ENCODE assay signal across 8 cellular contexts in genomic region chr1:150464422-150464826, GRCh38. TPM values are rescaled to one million over a fixed set of nuclear protein-coding genes. Genes with fewer than 3 reads are reported as not detected.
DNase-seq lines count a peak whose midpoint lies in the region; ATAC-seq and TF ChIP-seq lines count a peak whose summit lies in the region.

No MANE protein-coding gene starts in this region.

- in situ Hi-C loops in transverse colon (cut with MboI; ENCODE audit: low pct_ligation_motif_present in 1 of 4, low pct_unique_long_range_greater_than_20kb in 1 of 4, low sequenced_read_pairs in 3 of 4) = loop anchor here in 2 of 4 donors (10.0 kb wide), 1 partner anchor 70 kb away; no protein-coding TSS in a partner anchor

- no peak for ATAC-seq in GM19035 (IDR thresholded peaks at IDR 0.05; ENCODE audit: unreplicated experiment)

- H3K79me2 ChIP-seq in Karpas-422 (ENCODE audit: low read length) = peaks cover 4% of the 10 kb centered on the region; the same call in 1 of the 2 replicates

- no peaks in the 10 kb centered on the region for H3K27me3 ChIP-seq in Karpas-422 (ENCODE audit: low read length)
- H3K27me3 ChIP-seq in ovary = no peaks in the 10 kb centered on the region
- H3K27me3 ChIP-seq in transverse colon = no peaks in the 10 kb centered on the region

- H4K20me1 ChIP-seq in Karpas-422 (ENCODE audit: insufficient read depth, low read depth, low read length) = no peaks in the 10 kb centered on the region

- DNase-seq in DMS 273 (lab: John Stamatoyannopoulos, UW; ENCODE audit: unreplicated experiment) (peak; percentile 100), Karpas-422 (peak; percentile 86), RPMI7951 (ENCODE audit: low read depth) (peak; percentile 35), activated T-helper 1 cell treated with Interleukin-2 at 50 U/mL for 16 hours (ENCODE audit: low read depth) (peak; percentile 31), fibroblast of the conjunctiva (ENCODE audit: low read depth) (peak; percentile 50), ovary (peak; percentile 38 to 66 (median 54)), transverse colon (peak; percentile 65)

- no peaks in the 10 kb centered on the region for H3K9me2 ChIP-seq in Karpas-422 (replicated peaks; ENCODE audit: insufficient read depth, low read length)

- intact Hi-C loops in ovary (cut with DNase I) = loop anchor here in 1 of 4 donors (10.0 kb wide), 1 partner anchor 70 kb away; no protein-coding TSS in a partner anchor
- intact Hi-C loops in transverse colon (cut with DNase I; ENCODE audit: low total_unique reads) = no loop called here

- no peak overlapping the region for H3K4me2 ChIP-seq in Karpas-422 (ENCODE audit: low read depth, low read length, poor library complexity, severe bottlenecking)

- TF ChIP-seq EP300 in ovary (IDR thresholded peaks at IDR 0.05) (no peak), transverse colon (IDR thresholded peaks at IDR 0.05; ENCODE audit: low read depth) (no peak)

- no peak overlapping the region for H3K9ac ChIP-seq in Karpas-422 (ENCODE audit: low read length)

- WGBS in ovary, 3 donors = 41 to 47% (median 44%) methylated on average over 4 of the region's 4 CpGs
- 30 to 42% methylated on average over 3 to 4 of the region's 4 CpGs for WGBS in transverse colon (ENCODE audit: low coverage in 1 of 2), 2 donors

- no peaks in the 10 kb centered on the region for H3K9me3 ChIP-seq in Karpas-422 (ENCODE audit: low read length)
- no peaks in the 10 kb centered on the region for H3K9me3 ChIP-seq in ovary
- H3K9me3 ChIP-seq in transverse colon = no peaks in the 10 kb centered on the region

- no peak overlapping the region for H2AFZ ChIP-seq in Karpas-422 (ENCODE audit: low read length)

- H3K27ac ChIP-seq in Karpas-422 (ENCODE audit: low read length) (no peak overlapping the region), ovary (no peak overlapping the region), transverse colon (no peak overlapping the region)

- H3K36me3 ChIP-seq in Karpas-422 (ENCODE audit: insufficient read depth, low read length) = peaks cover 17% of the 10 kb centered on the region
- no peaks in the 10 kb centered on the region for H3K36me3 ChIP-seq in ovary
- peaks cover 0 to 59% (median 23%) of the 10 kb centered on the region in 4 donors for H3K36me3 ChIP-seq in transverse colon

- H3K4me1 ChIP-seq in Karpas-422 (ENCODE audit: low read length) = no peaks in the 10 kb centered on the region
- H3K4me1 ChIP-seq in ovary (ENCODE audit: insufficient read depth) = no peaks in the 10 kb centered on the region
- H3K4me1 ChIP-seq in transverse colon = no peaks in the 10 kb centered on the region

- H3K4me3 ChIP-seq in Karpas-422 (ENCODE audit: low read length) (no peak overlapping the region), ovary (no peak overlapping the region), transverse colon (no peak overlapping the region)

- TF ChIP-seq POLR2A in ovary (IDR thresholded peaks at IDR 0.05) (no peak), transverse colon (IDR thresholded peaks at IDR 0.05) (no peak)

- TF ChIP-seq CTCF in ovary (IDR thresholded peaks at IDR 0.05) (peak; percentile 57 to 73 (median 68)), transverse colon (IDR thresholded peaks at IDR 0.05) (peak; percentile 72 to 82 (median 79))

RNA-seq across cellular contexts. Expression of gene TARS2, which starts 22.8 kb away (rescaled TPM):
- total RNA-seq in Karpas-422 (2014; rRNA removed; shearing (Covaris generic); ENCODE audit: low replicate concordance) = 38.3 and 77.2 TPM in 2 replicates
- 16.2 and 32.4 TPM in 2 replicates for total RNA-seq in RPMI7951 (2014; rRNA removed; shearing (Covaris generic))
- total RNA-seq in ovary (10 to 100 TPM in 6 of 7 donors, 1 to 10 TPM in 1; 8.0 to 24.3 (median 17.2) TPM), transverse colon (10 to 100 TPM in 2 of 4 donors, 1 to 10 TPM in 2; 2.8 to 22.7 (median 9.0) TPM)
- polyA plus RNA-seq in ovary = 10 to 100 TPM; 15.1 to 20.2 TPM

RNA-seq across cellular contexts. Expression of gene ECM1, which starts 43.5 kb away (rescaled TPM):
- total RNA-seq in Karpas-422 (2014; rRNA removed; shearing (Covaris generic); ENCODE audit: low replicate concordance) = 2.2 and 7.2 TPM in 2 replicates
- total RNA-seq in RPMI7951 (2014; rRNA removed; shearing (Covaris generic)) = 110 and 139 TPM in 2 replicates
- total RNA-seq in ovary = 10 to 100 TPM in 1 of 7 donors, 1 to 10 TPM in 6; 1.8 to 11.0 (median 6.2) TPM
- polyA plus RNA-seq in ovary = 10 to 100 TPM in 1 of 2 donors, 1 to 10 TPM in 1; 4.3 to 16.7 TPM
- total RNA-seq in transverse colon = 1 to 10 TPM; 1.5 to 5.4 (median 3.3) TPM

RNA-seq across cellular contexts. Expression of gene FALEC, which starts 51.1 kb away (rescaled TPM):
- 0.54 TPM in 1 of 2 replicates, not detected in the other for total RNA-seq in Karpas-422 (2014; rRNA removed; shearing (Covaris generic); ENCODE audit: low replicate concordance)
- total RNA-seq in RPMI7951 (2014; rRNA removed; shearing (Covaris generic)) = not detected in 2 replicates
- total RNA-seq in ovary (1 to 10 TPM in 1 of 7 donors, under 1 TPM in 2, not detected in 4; 0.69 to 1.7 (median 0.86) TPM), transverse colon (not detected)
- polyA plus RNA-seq in ovary = under 1 TPM in 1 of 2 donors, not detected in 1; 0.51 TPM

Comparison
In these comparisons a context has a peak if more than half of its experiments do, and no peak if none do; other contexts are left out.
1. DNase-seq: peak in every context shown above with its lines; median percentile 100 in DMS 273; 86 in Karpas-422; 65 in transverse colon; 54 in ovary; 50 in fibroblast of the conjunctiva; 35 in RPMI7951; 31 in activated T-helper 1 cell treated with Interleukin-2 at 50 U/mL for 16 hours.